ENCODE assay signal across 1 cellular context in genomic region chr3:65523878-65524277, GRCh38.
TF ChIP-seq lines count a peak whose summit lies in the region.

No MANE protein-coding gene starts in this region.

TF ChIP-seq in GM23338, 12 proteins besides CTCF, POLR2A, EP300 and RAD21 (continued from another document):
- TF ChIP-seq, protein P1, sequence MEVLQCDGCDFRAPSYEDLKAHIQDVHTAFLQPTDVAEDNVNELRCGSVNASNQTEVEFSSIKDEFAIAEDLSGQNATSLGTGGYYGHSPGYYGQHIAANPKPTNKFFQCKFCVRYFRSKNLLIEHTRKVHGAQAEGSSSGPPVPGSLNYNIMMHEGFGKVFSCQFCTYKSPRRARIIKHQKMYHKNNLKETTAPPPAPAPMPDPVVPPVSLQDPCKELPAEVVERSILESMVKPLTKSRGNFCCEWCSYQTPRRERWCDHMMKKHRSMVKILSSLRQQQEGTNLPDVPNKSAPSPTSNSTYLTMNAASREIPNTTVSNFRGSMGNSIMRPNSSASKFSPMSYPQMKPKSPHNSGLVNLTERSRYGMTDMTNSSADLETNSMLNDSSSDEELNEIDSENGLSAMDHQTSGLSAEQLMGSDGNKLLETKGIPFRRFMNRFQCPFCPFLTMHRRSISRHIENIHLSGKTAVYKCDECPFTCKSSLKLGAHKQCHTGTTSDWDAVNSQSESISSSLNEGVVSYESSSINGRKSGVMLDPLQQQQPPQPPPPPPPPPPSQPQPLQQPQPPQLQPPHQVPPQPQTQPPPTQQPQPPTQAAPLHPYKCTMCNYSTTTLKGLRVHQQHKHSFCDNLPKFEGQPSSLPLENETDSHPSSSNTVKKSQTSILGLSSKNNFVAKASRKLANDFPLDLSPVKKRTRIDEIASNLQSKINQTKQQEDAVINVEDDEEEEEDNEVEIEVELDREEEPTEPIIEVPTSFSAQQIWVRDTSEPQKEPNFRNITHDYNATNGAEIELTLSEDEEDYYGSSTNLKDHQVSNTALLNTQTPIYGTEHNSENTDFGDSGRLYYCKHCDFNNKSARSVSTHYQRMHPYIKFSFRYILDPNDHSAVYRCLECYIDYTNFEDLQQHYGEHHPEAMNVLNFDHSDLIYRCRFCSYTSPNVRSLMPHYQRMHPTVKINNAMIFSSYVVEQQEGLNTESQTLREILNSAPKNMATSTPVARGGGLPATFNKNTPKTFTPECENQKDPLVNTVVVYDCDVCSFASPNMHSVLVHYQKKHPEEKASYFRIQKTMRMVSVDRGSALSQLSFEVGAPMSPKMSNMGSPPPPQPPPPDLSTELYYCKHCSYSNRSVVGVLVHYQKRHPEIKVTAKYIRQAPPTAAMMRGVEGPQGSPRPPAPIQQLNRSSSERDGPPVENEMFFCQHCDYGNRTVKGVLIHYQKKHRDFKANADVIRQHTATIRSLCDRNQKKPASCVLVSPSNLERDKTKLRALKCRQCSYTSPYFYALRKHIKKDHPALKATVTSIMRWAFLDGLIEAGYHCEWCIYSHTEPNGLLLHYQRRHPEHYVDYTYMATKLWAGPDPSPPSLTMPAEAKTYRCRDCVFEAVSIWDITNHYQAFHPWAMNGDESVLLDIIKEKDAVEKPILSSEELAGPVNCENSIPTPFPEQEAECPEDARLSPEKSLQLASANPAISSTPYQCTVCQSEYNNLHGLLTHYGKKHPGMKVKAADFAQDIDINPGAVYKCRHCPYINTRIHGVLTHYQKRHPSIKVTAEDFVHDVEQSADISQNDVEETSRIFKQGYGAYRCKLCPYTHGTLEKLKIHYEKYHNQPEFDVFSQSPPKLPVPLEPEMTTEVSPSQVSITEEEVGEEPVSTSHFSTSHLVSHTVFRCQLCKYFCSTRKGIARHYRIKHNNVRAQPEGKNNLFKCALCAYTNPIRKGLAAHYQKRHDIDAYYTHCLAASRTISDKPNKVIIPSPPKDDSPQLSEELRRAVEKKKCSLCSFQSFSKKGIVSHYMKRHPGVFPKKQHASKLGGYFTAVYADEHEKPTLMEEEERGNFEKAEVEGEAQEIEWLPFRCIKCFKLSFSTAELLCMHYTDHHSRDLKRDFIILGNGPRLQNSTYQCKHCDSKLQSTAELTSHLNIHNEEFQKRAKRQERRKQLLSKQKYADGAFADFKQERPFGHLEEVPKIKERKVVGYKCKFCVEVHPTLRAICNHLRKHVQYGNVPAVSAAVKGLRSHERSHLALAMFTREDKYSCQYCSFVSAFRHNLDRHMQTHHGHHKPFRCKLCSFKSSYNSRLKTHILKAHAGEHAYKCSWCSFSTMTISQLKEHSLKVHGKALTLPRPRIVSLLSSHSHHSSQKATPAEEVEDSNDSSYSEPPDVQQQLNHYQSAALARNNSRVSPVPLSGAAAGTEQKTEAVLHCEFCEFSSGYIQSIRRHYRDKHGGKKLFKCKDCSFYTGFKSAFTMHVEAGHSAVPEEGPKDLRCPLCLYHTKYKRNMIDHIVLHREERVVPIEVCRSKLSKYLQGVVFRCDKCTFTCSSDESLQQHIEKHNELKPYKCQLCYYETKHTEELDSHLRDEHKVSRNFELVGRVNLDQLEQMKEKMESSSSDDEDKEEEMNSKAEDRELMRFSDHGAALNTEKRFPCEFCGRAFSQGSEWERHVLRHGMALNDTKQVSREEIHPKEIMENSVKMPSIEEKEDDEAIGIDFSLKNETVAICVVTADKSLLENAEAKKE (CRISPR knock-in tag; IDR thresholded peaks at IDR 0.05) = no peak
- no peak for TF ChIP-seq ZNF114 (CRISPR knock-in tag; IDR thresholded peaks at IDR 0.05)
- TF ChIP-seq ETS1 (IDR thresholded peaks at IDR 0.05) = no peak
- TF ChIP-seq EZH2 (IDR thresholded peaks at IDR 0.05; ENCODE audit: low read depth, unreplicated experiment) = no peak
- TF ChIP-seq POLR2AphosphoS5 (IDR thresholded peaks at IDR 0.05; ENCODE audit: low read depth) = no peak
